18 cellular contexts compared by ENCODE assay signal in the genomic region with DNA sequence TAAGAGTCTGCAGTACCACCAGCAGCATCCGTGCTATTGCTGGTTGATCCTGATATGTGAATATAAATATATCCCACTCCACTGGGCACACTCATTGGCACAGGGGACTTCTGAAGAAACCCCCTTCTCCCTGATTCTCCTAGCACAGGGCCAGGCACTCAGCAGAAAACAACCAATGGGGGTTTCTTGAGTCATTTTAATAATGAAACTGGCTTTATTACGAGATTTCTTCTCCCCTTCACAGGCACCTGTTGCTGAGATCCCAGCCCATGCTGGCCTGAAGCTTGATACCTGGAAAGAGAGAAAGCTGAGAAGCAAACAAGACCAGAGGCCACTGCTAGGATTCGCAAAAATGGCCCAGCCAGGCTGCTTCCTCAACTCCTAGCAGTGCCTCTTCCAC. TPM values are rescaled to one million over a fixed set of nuclear protein-coding genes. Genes with fewer than 3 reads are reported as not detected.
DNase-seq lines count a peak whose midpoint lies in the region; ATAC-seq and TF ChIP-seq lines count a peak whose summit lies in the region.
"Had no signal": no experiment of that assay in that cellular context is flagged by ENCODE, and none has a peak within 500 bp of the region (broad histone marks: within the 10 kb centered on the region; RNA-seq: fewer than 3 reads in every experiment).

No MANE protein-coding gene starts in this region.

- no peak for DNase-seq in A673 (ENCODE audit: low spot score)
- no peak for DNase-seq in activated B cell treated with CpG ODN at 0.5 μM for 24 hours
- DNase-seq in stimulated activated naive CD4-positive, alpha-beta T cell treated with Interleukin-2 at 50 U/mL for 16 hours (lab: John Stamatoyannopoulos, UW): no peak
- no peak for DNase-seq in activated naive CD4-positive, alpha-beta T cell treated with anti-CD3 and anti-CD28 coated beads, Interleukin-2, amount 50 U/mL, for 72 hours (ENCODE audit: low spot score in 2 of 2)
- DNase-seq in NCI-H1417 treated with DMSO at 0.1 percent for 48 hours (lab: John Stamatoyannopoulos, UW): no peak
- DNase-seq: AML-193; Caco-2; CD8-positive, alpha-beta memory T cell; DND-41; GDM1; H7 had no signal

- H3K27me3 Mint-ChIP-seq in activated B cell treated with CpG ODN at 0.5 μM for 24 hours: no peaks in the 10 kb centered on the region
- H3K27me3 Mint-ChIP-seq in stimulated activated memory B cell treated with anti-CD40 and anti-IgM and Interleukin-4, amounts not matched to agents 10 μg/mL and 1 μg/mL and 100 μg/mL, for 72 hours: no peaks in the 10 kb centered on the region
- H3K27me3 Mint-ChIP-seq: CD8-positive, alpha-beta memory T cell had no signal

- no peak overlapping the region for H3K27ac Mint-ChIP-seq in activated B cell treated with CpG ODN at 0.5 μM for 24 hours
- peak overlapping the region; percentile 59 for H3K27ac Mint-ChIP-seq in stimulated activated memory B cell treated with anti-CD40 and anti-IgM and Interleukin-4, amounts not matched to agents 10 μg/mL and 1 μg/mL and 100 μg/mL, for 72 hours
- no peak overlapping the region for H3K27ac Mint-ChIP-seq in activated naive CD4-positive, alpha-beta T cell treated with anti-CD3 and anti-CD28 coated beads, Interleukin-2, amount 50 U/mL, for 72 hours
- H3K27ac Mint-ChIP-seq: CD8-positive, alpha-beta memory T cell; GM23338 had no signal

- peak overlapping the region; percentile 14; the same call in 1 of the 2 replicates for H2AFZ ChIP-seq in Loucy (ENCODE audit: low read length)
- H2AFZ ChIP-seq: GM23338 had no signal

- TF ChIP-seq CTCF in A673 (conservative IDR thresholded peaks at IDR 0.05; ENCODE audit: low read depth, low read length): no peak
- no peak for TF ChIP-seq CTCF in Loucy (conservative IDR thresholded peaks at IDR 0.05; ENCODE audit: low read length)
- TF ChIP-seq CTCF in activated B cell treated with CpG ODN at 0.5 μM for 24 hours (IDR thresholded peaks at IDR 0.05): no peak

- H3K27ac ChIP-seq in A673 (ENCODE audit: low read depth, low read length, poor library complexity, severe bottlenecking): peak overlapping the region; percentile 100
- H3K27ac ChIP-seq: 22Rv1, BLaER1 had no signal

- peak; percentile 22 for ATAC-seq in activated B cell treated with CpG ODN at 0.5 μM for 24 hours (ENCODE audit: low read depth)
- peak; percentile 44 for ATAC-seq in stimulated activated memory B cell treated with anti-CD40 and anti-IgM and Interleukin-4, amounts not matched to agents 10 μg/mL and 1 μg/mL and 100 μg/mL, for 72 hours
- no peak for ATAC-seq in esophagus mucosa
- ATAC-seq in activated naive CD4-positive, alpha-beta T cell treated with anti-CD3 and anti-CD28 coated beads, Interleukin-2, amount 50 U/mL, for 72 hours: no peak
- ATAC-seq: GM23338, K562 had no signal

- H4K20me1 ChIP-seq in Loucy (ENCODE audit: insufficient read depth, low read length, poor library complexity, severe bottlenecking): no peaks in the 10 kb centered on the region
- H4K20me1 ChIP-seq: BLaER1 had no signal

- H3K27me3 ChIP-seq in A673 (replicated peaks; ENCODE audit: insufficient read depth, low read depth, low read length, poor library complexity) (no peaks in the 10 kb centered on the region), Loucy (ENCODE audit: insufficient read depth, low read length, poor library complexity, severe bottlenecking) (no peaks in the 10 kb centered on the region)
- H3K27me3 ChIP-seq: BLaER1 had no signal

- no peaks in the 10 kb centered on the region for H3K9me2 ChIP-seq in Loucy (replicated peaks; ENCODE audit: low read depth, low read length)

- H3K4me3 ChIP-seq in A673 (ENCODE audit: low read depth, low read length, poor library complexity, severe bottlenecking) (no peak overlapping the region), Loucy (ENCODE audit: low read length, poor library complexity, severe bottlenecking) (no peak overlapping the region)
- H3K4me3 ChIP-seq: BLaER1, GM23338, K562 had no signal

- H3F3A ChIP-seq in Loucy (ENCODE audit: low read depth): no peaks in the 10 kb centered on the region

- no TSS peak for BruUV-seq in A673 (replicated peaks; lab: Mats Ljungman, UMichigan)

- intact Hi-C loops in A673 (cut with micrococcal nuclease; ENCODE audit: unreplicated experiment) (no loop called here), activated B cell treated with CpG ODN at 0.5 μM for 24 hours (cut with micrococcal nuclease) (no loop called here)

- no peaks in the 10 kb centered on the region for H3K36me3 Mint-ChIP-seq in activated B cell treated with CpG ODN at 0.5 μM for 24 hours (ENCODE audit: low read depth)
- no peaks in the 10 kb centered on the region for H3K36me3 Mint-ChIP-seq in stimulated activated memory B cell treated with anti-CD40 and anti-IgM and Interleukin-4, amounts not matched to agents 10 μg/mL and 1 μg/mL and 100 μg/mL, for 72 hours
- H3K36me3 Mint-ChIP-seq in activated naive CD4-positive, alpha-beta T cell treated with anti-CD3 and anti-CD28 coated beads, Interleukin-2, amount 50 U/mL, for 72 hours: peaks cover under 1 to 11% of the 10 kb centered on the region in 2 donors
- H3K36me3 Mint-ChIP-seq: CD8-positive, alpha-beta memory T cell had no signal

- POLR2A ChIA-PET in A673 (lab: Charles Lee; ENCODE audit: low non-redundant PET) (interaction anchor here (1.4 kb wide), 1 partner anchor 29 kb away, joined by 5 read pairs; no protein-coding TSS in a partner anchor), activated B cell treated with CpG ODN at 0.5 μM for 24 hours (lab: Charles Lee) (interaction anchor here (0.9 kb wide), 1 partner anchor 642 kb away, joined by 3 read pairs; no protein-coding TSS in a partner anchor)

- no peaks in the 10 kb centered on the region for H3K9me3 ChIP-seq in A673 (ENCODE audit: low read depth, low read length, poor library complexity, severe bottlenecking)
- H3K9me3 ChIP-seq in Loucy (ENCODE audit: insufficient read depth, low read depth, low read length): no peaks in the 10 kb centered on the region
- H3K9me3 ChIP-seq: BLaER1, Caco-2 had no signal

- no peak overlapping the region for H3K9ac ChIP-seq in Loucy (ENCODE audit: low read depth, low read length, poor library complexity, severe bottlenecking)
- H3K9ac ChIP-seq: BLaER1 had no signal

- no peaks in the 10 kb centered on the region for H3K36me3 ChIP-seq in A673 (ENCODE audit: insufficient read depth, low read length, poor library complexity, severe bottlenecking)
- H3K36me3 ChIP-seq in Loucy (ENCODE audit: insufficient read depth, low read length): no peaks in the 10 kb centered on the region
- H3K36me3 ChIP-seq: BLaER1 had no signal

- H3K4me2 ChIP-seq in Loucy (ENCODE audit: low read depth, low read length, poor library complexity, severe bottlenecking): no peak overlapping the region
- H3K4me2 ChIP-seq: BLaER1, GM23338 had no signal

- no peaks in the 10 kb centered on the region for H3K79me2 ChIP-seq in Loucy (ENCODE audit: insufficient read depth, low read length)

- peaks cover 26% of the 10 kb centered on the region for H3K4me1 Mint-ChIP-seq in activated B cell treated with CpG ODN at 0.5 μM for 24 hours
- H3K4me1 Mint-ChIP-seq in stimulated activated memory B cell treated with anti-CD40 and anti-IgM and Interleukin-4, amounts not matched to agents 10 μg/mL and 1 μg/mL and 100 μg/mL, for 72 hours: peaks cover 67% of the 10 kb centered on the region
- H3K4me1 Mint-ChIP-seq: CD8-positive, alpha-beta memory T cell; GM23338 had no signal

- peaks cover 1% of the 10 kb centered on the region for H3K9me3 Mint-ChIP-seq in activated B cell treated with CpG ODN at 0.5 μM for 24 hours
- H3K9me3 Mint-ChIP-seq in stimulated activated memory B cell treated with anti-CD40 and anti-IgM and Interleukin-4, amounts not matched to agents 10 μg/mL and 1 μg/mL and 100 μg/mL, for 72 hours: no peaks in the 10 kb centered on the region
- H3K9me3 Mint-ChIP-seq in activated naive CD4-positive, alpha-beta T cell treated with anti-CD3 and anti-CD28 coated beads, Interleukin-2, amount 50 U/mL, for 72 hours: peaks cover 0 to 4% of the 10 kb centered on the region in 2 donors

- no peak overlapping the region for H3K4me3 Mint-ChIP-seq in activated B cell treated with CpG ODN at 0.5 μM for 24 hours
- no peak overlapping the region for H3K4me3 Mint-ChIP-seq in stimulated activated memory B cell treated with anti-CD40 and anti-IgM and Interleukin-4, amounts not matched to agents 10 μg/mL and 1 μg/mL and 100 μg/mL, for 72 hours
- H3K4me3 Mint-ChIP-seq: CD8-positive, alpha-beta memory T cell; GM23338 had no signal

- H3K4me1 ChIP-seq in A673 (ENCODE audit: insufficient read depth, low read length, poor library complexity, severe bottlenecking) (peaks cover 79% of the 10 kb centered on the region), Loucy (ENCODE audit: insufficient read depth, low read length, poor library complexity, severe bottlenecking) (no peaks in the 10 kb centered on the region)
- H3K4me1 ChIP-seq: BLaER1, Caco-2 had no signal

- CTCF ChIA-PET in A673 (lab: Charles Lee) (no interaction called here), activated B cell treated with CpG ODN at 0.5 μM for 24 hours (lab: Charles Lee) (no interaction called here)

RNA-seq across cellular contexts. Expression of a gene that starts 17.9 kb away (rescaled TPM):
- total RNA-seq in A673 (2021) (183 TPM in 2 replicates), activated B cell treated with CpG ODN at 0.5 μM for 24 hours (72.7 and 76.1 TPM in 2 replicates), esophagus mucosa (1.3 TPM)
- 1 to 10 TPM; 2.7 to 3.1 TPM for total RNA-seq in activated naive CD4-positive, alpha-beta T cell treated with anti-CD3 and anti-CD28 coated beads, Interleukin-2, amount 50 U/mL, for 72 hours

Comparison
In these comparisons a context has a peak if more than half of its experiments do, and no peak if none do; other contexts are left out.
1. ATAC-seq: peak in activated B cell treated with CpG ODN at 0.5 μM for 24 hours (single experiment) and stimulated activated memory B cell treated with anti-CD40 and anti-IgM and Interleukin-4, amounts not matched to agents 10 μg/mL and 1 μg/mL and 100 μg/mL, for 72 hours (single experiment); none in esophagus mucosa (single experiment) and activated naive CD4-positive, alpha-beta T cell treated with anti-CD3 and anti-CD28 coated beads, Interleukin-2, amount 50 U/mL, for 72 hours (0 of 2).
2. RNA of a gene that starts 17.9 kb away (total RNA-seq): 183 TPM in A673 and 72.7 to 76.1 TPM in activated B cell treated with CpG ODN at 0.5 μM for 24 hours; 2.7 to 3.1 TPM in activated naive CD4-positive, alpha-beta T cell treated with anti-CD3 and anti-CD28 coated beads, Interleukin-2, amount 50 U/mL, for 72 hours and 1.3 TPM in esophagus mucosa (single experiment); every median in the first group is over 10 times any median in the second.